ENCODE assay signal across 24 cellular contexts in genomic region chr4:9122711-9123110, GRCh38. TPM values are rescaled to one million over a fixed set of nuclear protein-coding genes. Genes with fewer than 3 reads are reported as not detected.
"Had no signal": no experiment of that assay in that cellular context is flagged by ENCODE, and none has a peak within 500 bp of the region (broad histone marks: within the 10 kb centered on the region; RNA-seq: fewer than 3 reads in every experiment).

No MANE protein-coding gene starts in this region.

RNA-seq across cellular contexts. Expression of gene FAM90A26, which starts 47.5 kb away (rescaled TPM):
- total RNA-seq: activated CD4-positive, alpha-beta memory T cell treated with anti-CD3 and anti-CD28 coated beads for 36 hours; activated CD4-positive, alpha-beta T cell treated with anti-CD3 and anti-CD28 coated beads for 36 hours; activated CD4-positive, alpha-beta T cell treated with anti-CD3 and anti-CD28 coated beads, Interleukin-2, amount 10 ng/mL, durations not matched to agents 24 days and 14 days; activated CD8-positive, alpha-beta memory T cell treated with anti-CD3 and anti-CD28 coated beads for 36 hours; activated CD8-positive, alpha-beta memory T cell treated with anti-CD3 and anti-CD28 coated beads, Interleukin-2, amount 10 ng/mL, durations not matched to agents 7 days and 5 days; activated CD8-positive, alpha-beta T cell treated with anti-CD3 and anti-CD28 coated beads, Interleukin-2, amount 10 ng/mL, durations not matched to agents 7 days and 5 days; activated naive CD4-positive, alpha-beta T cell treated with anti-CD3 and anti-CD28 coated beads for 36 hours; activated naive CD8-positive, alpha-beta T cell treated with anti-CD3 and anti-CD28 coated beads for 36 hours; activated T-helper 1 cell treated with anti-CD3 and anti-CD28 coated beads, Interleukin-12 subunit alpha, Interleukin-12 subunit beta, Interleukin-2, Interleukin-4 antibody, amounts not matched to agents 30 ng/mL and 10 ng/mL and 1 ng/mL, durations not matched to agents 14 hours and 24 hours and 36 hours; activated T-helper 2 cell treated with anti-CD3 and anti-CD28 coated beads, Interferon-gamma antibody, Interleukin-2, Interleukin-4, amounts not matched to agents 10 μg/mL and 5 μg/mL and 100 μg/mL, durations not matched to agents 14 hours and 24 hours and 36 hours; adrenal gland; ascending aorta; body of pancreas; cardiac muscle cell; cerebellum; dermis blood vessel endothelial cell; endothelial cell of umbilical vein; esophagus squamous epithelium; fibroblast of lung; foreskin keratinocyte; gastrocnemius medialis; heart left ventricle; T-helper 1 cell treated with Interleukin-12 subunit alpha and Interleukin-12 subunit beta and Interleukin-4 antibody, amounts not matched to agents 30 ng/mL and 1 ng/mL, for 36 hours had no signal
- polyA plus RNA-seq: adrenal gland, cardiac muscle cell, endothelial cell of umbilical vein, esophagus, fibroblast of lung, foreskin keratinocyte, heart left ventricle had no signal
